6 cellular contexts compared by ENCODE assay signal in genomic region chr5:79706317-79706716, GRCh38. TPM values are rescaled to one million over a fixed set of nuclear protein-coding genes. Genes with fewer than 3 reads are reported as not detected.
A peak's percentile ranks its signal among the peaks of the same experiment; 100 is the strongest.
DNase-seq lines count a peak whose midpoint lies in the region; ATAC-seq, FAIRE-seq and TF ChIP-seq lines count a peak whose summit lies in the region.
"Not testable (repeated sequence)": the region's sequence is repeated elsewhere in the genome, so short reads cannot be mapped to it uniquely, and the experiment has no call there.

No MANE protein-coding gene starts in this region.

- not testable (repeated sequence) for H2BK12ac ChIP-seq in trophoblast cell (ENCODE audit: low read length)

- peak overlapping the region; percentile 34; the same call in 1 of the 2 replicates for H3K4me2 ChIP-seq in PC-9
- not testable (repeated sequence) for H3K4me2 ChIP-seq in trophoblast cell (ENCODE audit: low read length)

- not testable (repeated sequence) for H3K27me3 ChIP-seq in PC-9 (ENCODE audit: insufficient read depth, low read depth); bronchial epithelial cell (ENCODE audit: control insufficient read depth, insufficient read depth, low read length); heart left ventricle; trophoblast cell (ENCODE audit: insufficient read depth, low read length); gastrocnemius medialis

- H3K36me3 Mint-ChIP-seq in Calu3 (ENCODE audit: insufficient read depth, unreplicated experiment) = not testable (repeated sequence)

- not testable (repeated sequence) for H3F3A ChIP-seq in PC-9 (ENCODE audit: insufficient read depth, low read depth)

- intact Hi-C loops in Calu3 (cut with micrococcal nuclease; ENCODE audit: unreplicated experiment); PC-9 (cut with micrococcal nuclease; ENCODE audit: unreplicated experiment); gastrocnemius medialis (cut with DNase I; ENCODE audit: low total_unique reads): not testable (repeated sequence)
- intact Hi-C loops in heart left ventricle (cut with DNase I) = loop anchor here in 3 of 10 donors (10.0 kb wide), 2 partner anchors 148 to 378 kb away; no protein-coding TSS in a partner anchor

- not testable (repeated sequence) for H3K4me3 ChIP-seq in PC-9; bronchial epithelial cell (ENCODE audit: low read depth, low read length); heart left ventricle; trophoblast cell (ENCODE audit: low read depth, low read length); gastrocnemius medialis

- not testable (repeated sequence) for BruUV-seq in Calu3 (replicated peaks; lab: Mats Ljungman, UMichigan); PC-9 (replicated peaks; lab: Mats Ljungman, UMichigan)

- H3K79me1 ChIP-seq in trophoblast cell (ENCODE audit: low read length) = not testable (repeated sequence)

- H3K9me3 Mint-ChIP-seq in Calu3 (ENCODE audit: low read depth, unreplicated experiment) = not testable (repeated sequence)

- not testable (repeated sequence) for H4K8ac ChIP-seq in trophoblast cell (ENCODE audit: low read depth, low read length)

- POLR2A ChIA-PET in PC-9 (lab: Charles Lee; ENCODE audit: unreplicated experiment) = not testable (repeated sequence)

- TF ChIP-seq POLR2A in heart left ventricle (IDR thresholded peaks at IDR 0.05); gastrocnemius medialis (IDR thresholded peaks at IDR 0.05): not testable (repeated sequence)

- H2BK120ac ChIP-seq in trophoblast cell (ENCODE audit: insufficient read depth, low read length, poor library complexity) = not testable (repeated sequence)

- H4K12ac ChIP-seq in trophoblast cell (ENCODE audit: low read depth, low read length) = not testable (repeated sequence)

- not testable (repeated sequence) for FAIRE-seq in bronchial epithelial cell (lab: Jason Lieb, UNC)

- not testable (repeated sequence) for H3K14ac ChIP-seq in trophoblast cell (ENCODE audit: low read length)

- WGBS in heart left ventricle, 4 donors = 53 to 66% (median 57%) methylated on average over 8 of the region's 8 CpGs
- WGBS in trophoblast cell (ENCODE audit: extremely low coverage, insufficient coverage, insufficient read length) = no CpG with 5 or more reads among the region's 8 CpGs

- not testable (repeated sequence) for H2BK5ac ChIP-seq in trophoblast cell (ENCODE audit: low read depth, low read length, poor library complexity)

- not testable (repeated sequence) for H3K9me2 ChIP-seq in PC-9 (ENCODE audit: insufficient read depth)

- not testable (repeated sequence) for H3K79me2 ChIP-seq in PC-9 (ENCODE audit: low read depth); trophoblast cell (ENCODE audit: control insufficient read depth, insufficient read depth, low read length, poor library complexity)

- not testable (repeated sequence) for DNase-seq in Calu3, PC-9, heart left ventricle, gastrocnemius medialis
- DNase-seq in bronchial epithelial cell (ENCODE audit: low read depth) (peak; percentile 22), trophoblast cell (peak; percentile 33 to 74)

- in situ Hi-C loops in gastrocnemius medialis (cut with MboI; ENCODE audit: low sequenced_read_pairs in 4 of 4) = not testable (repeated sequence)

- H3K4ac ChIP-seq in trophoblast cell (ENCODE audit: low read depth, low read length) = not testable (repeated sequence)

- H4K91ac ChIP-seq in trophoblast cell (ENCODE audit: low read depth, low read length) = not testable (repeated sequence)

- peak overlapping the region; percentile 72 for H3K27ac Mint-ChIP-seq in Calu3 (ENCODE audit: unreplicated experiment)

- H4K20me1 ChIP-seq in PC-9 (ENCODE audit: insufficient read depth) = not testable (repeated sequence)

- H3K9me3 ChIP-seq in PC-9 (ENCODE audit: insufficient read depth, low read depth); heart left ventricle; trophoblast cell (ENCODE audit: insufficient read depth, low read depth, low read length); gastrocnemius medialis: not testable (repeated sequence)

- H3K4me1 Mint-ChIP-seq in Calu3 (ENCODE audit: low read depth, unreplicated experiment) = peaks cover 52% of the 10 kb centered on the region

- H3K36me3 ChIP-seq in PC-9 (ENCODE audit: low read depth); bronchial epithelial cell (ENCODE audit: control insufficient read depth, insufficient read depth, low read length); heart left ventricle; trophoblast cell (ENCODE audit: control insufficient read depth in 1 of 2, insufficient read depth in 2 of 2, low read length in 2 of 2); gastrocnemius medialis: not testable (repeated sequence)

- H3K18ac ChIP-seq in trophoblast cell (ENCODE audit: low read length) = not testable (repeated sequence)

- ATAC-seq in heart left ventricle, gastrocnemius medialis: not testable (repeated sequence)

- H3K27ac ChIP-seq in PC-9; trophoblast cell (ENCODE audit: low read depth, low read length): not testable (repeated sequence)
- H3K27ac ChIP-seq in heart left ventricle (peak overlapping the region in 9 of 12 donors; percentile 31 to 99 (median 51)), gastrocnemius medialis (peak overlapping the region; percentile 99)

- H2AK5ac ChIP-seq in trophoblast cell (ENCODE audit: low read length) = not testable (repeated sequence)

- peaks cover 29% of the 10 kb centered on the region for H3K4me1 ChIP-seq in PC-9 (replicated peaks; ENCODE audit: insufficient read depth)
- H3K4me1 ChIP-seq in heart left ventricle = peaks cover 0 to 45% (median 10%) of the 10 kb centered on the region in 12 donors
- not testable (repeated sequence) for H3K4me1 ChIP-seq in trophoblast cell (ENCODE audit: control insufficient read depth in 1 of 2, insufficient read depth in 2 of 2, low read length in 2 of 2)
- H3K4me1 ChIP-seq in gastrocnemius medialis = peaks cover 60 to 67% of the 10 kb centered on the region in 2 donors

- CTCF ChIA-PET in Calu3 (lab: Charles Lee) (interaction anchor here (0.7 kb wide), 1 partner anchor 10 kb away, joined by 3 read pairs; no protein-coding TSS in a partner anchor), PC-9 (lab: Charles Lee) (interaction anchor here (1.1 kb wide), 1 partner anchor 682 kb away, joined by 3 read pairs; no protein-coding TSS in a partner anchor)

- not testable (repeated sequence) for H2AFZ ChIP-seq in PC-9; trophoblast cell (ENCODE audit: insufficient read depth, low read length, poor library complexity)

- not testable (repeated sequence) for H3K27me3 Mint-ChIP-seq in Calu3 (ENCODE audit: unreplicated experiment)

- not testable (repeated sequence) for TF ChIP-seq CTCF in Calu3 (IDR thresholded peaks at IDR 0.05; ENCODE audit: unreplicated experiment); PC-9 (conservative IDR thresholded peaks at IDR 0.05); bronchial epithelial cell (IDR thresholded peaks at IDR 0.05; ENCODE audit: insufficient read depth, low read length, severe bottlenecking); heart left ventricle (IDR thresholded peaks at IDR 0.05); gastrocnemius medialis (IDR thresholded peaks at IDR 0.05 in 4 of 5, conservative IDR thresholded peaks at IDR 0.05 in 1 of 5)

- not testable (repeated sequence) for H3K23ac ChIP-seq in trophoblast cell (ENCODE audit: low read length)

- H3K4me3 Mint-ChIP-seq in Calu3 (ENCODE audit: low read depth, unreplicated experiment) = peak overlapping the region; percentile 40

- not testable (repeated sequence) for H3K9ac ChIP-seq in trophoblast cell (ENCODE audit: low read length)

RNA-seq across cellular contexts. Expression of gene CMYA5, which starts 16.7 kb away (rescaled TPM):
- 1.8 and 3.3 TPM in 2 replicates for total RNA-seq in Calu3 (2022)
- 0.81 and 0.88 TPM in 2 replicates for total RNA-seq in PC-9 (2021)
- 0.26 and 0.77 TPM in 2 replicates for total RNA-seq in bronchial epithelial cell
- total RNA-seq in heart left ventricle = 1,000 to 10,000 TPM in 5 of 9 donors, 100 to 1,000 TPM in 4; 760 to 2,421 (median 1,003) TPM
- 100 to 1,000 TPM; 279 to 425 TPM for polyA plus RNA-seq in heart left ventricle
- 0.69 and 0.70 TPM in 2 replicates for polyA plus RNA-seq in trophoblast cell (2013)
- 1,000 to 10,000 TPM; 3,049 to 3,867 (median 3,338) TPM for total RNA-seq in gastrocnemius medialis

Comparison
In these comparisons a context has a peak if more than half of its experiments do, and no peak if none do; other contexts are left out.
1. RNA of gene CMYA5, which starts 16.7 kb away (total RNA-seq): 3,049 to 3,867 TPM in gastrocnemius medialis and 760 to 2,421 TPM in heart left ventricle; 1.8 to 3.3 TPM in Calu3, 0.81 to 0.88 TPM in PC-9 and 0.26 to 0.77 TPM in bronchial epithelial cell; every median in the first group is over 100 times any median in the second.